In the genomic region with DNA sequence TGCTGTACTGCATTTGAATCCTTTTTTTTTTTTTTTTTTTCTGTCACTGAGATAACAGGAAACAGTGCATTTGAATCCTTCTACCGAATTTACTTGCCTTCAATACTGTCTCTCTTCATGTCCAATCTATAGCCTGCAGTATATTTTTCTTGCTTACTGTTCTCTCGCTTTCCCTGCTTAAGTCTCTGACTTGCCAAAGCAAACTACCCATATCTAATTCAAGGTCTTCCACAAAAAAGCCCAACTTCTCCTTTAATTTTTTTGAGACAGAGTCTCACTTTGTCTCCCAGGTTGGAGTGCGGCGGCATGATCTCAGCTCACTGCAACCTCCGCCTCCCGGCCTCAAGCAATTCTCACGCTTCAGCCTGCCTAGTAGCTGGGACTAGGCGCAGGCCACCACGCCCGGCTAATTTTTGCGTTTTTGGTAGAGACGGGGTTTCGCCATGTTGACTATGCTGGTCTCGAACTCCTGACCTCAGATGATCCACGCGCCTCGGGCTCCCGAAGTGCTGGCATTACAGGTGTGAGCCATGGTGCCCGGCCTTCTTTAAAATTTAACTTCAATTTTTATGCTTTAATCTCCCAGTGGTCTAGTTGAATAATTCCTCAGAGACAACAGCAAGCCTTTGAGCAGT, we compare ENCODE assay signal across 8 cellular contexts. TPM values are rescaled to one million over a fixed set of nuclear protein-coding genes. Genes with fewer than 3 reads are reported as not detected.
A peak's percentile ranks its signal among the peaks of the same experiment; 100 is the strongest.
DNase-seq lines count a peak whose midpoint lies in the region; ATAC-seq and TF ChIP-seq lines count a peak whose summit lies in the region.

No MANE protein-coding gene starts in this region.

- intact Hi-C loops in transverse colon (cut with DNase I; ENCODE audit: low total_unique reads) = no loop called here

- H3K4me1 Mint-ChIP-seq in activated naive CD4-positive, alpha-beta T cell treated with anti-CD3 and anti-CD28 coated beads, Interleukin-2, amount 50 U/mL, for 24 hours = peaks cover 65% of the 10 kb centered on the region

- TF ChIP-seq EP300 in transverse colon (IDR thresholded peaks at IDR 0.05; ENCODE audit: low read depth) = no peak

- H3K9me3 ChIP-seq in transverse colon = no peaks in the 10 kb centered on the region

- H3K9me3 Mint-ChIP-seq in activated naive CD4-positive, alpha-beta T cell treated with anti-CD3 and anti-CD28 coated beads, Interleukin-2, amount 50 U/mL, for 24 hours = no peaks in the 10 kb centered on the region
- H3K9me3 Mint-ChIP-seq in activated naive CD4-positive, alpha-beta T cell treated with anti-CD3 and anti-CD28 coated beads, Interleukin-2, amount 50 U/mL, for 72 hours = no peaks in the 10 kb centered on the region

- ATAC-seq in activated naive CD4-positive, alpha-beta T cell treated with anti-CD3 and anti-CD28 coated beads, Interleukin-2, amount 50 U/mL, for 72 hours = no peak
- no peak for ATAC-seq in GM19328 (IDR thresholded peaks at IDR 0.05; ENCODE audit: unreplicated experiment)
- ATAC-seq in GM21367 (IDR thresholded peaks at IDR 0.05; ENCODE audit: unreplicated experiment) = no peak

- WGBS in transverse colon (ENCODE audit: low coverage in 1 of 2), 2 donors = 33 to 47% methylated on average over 4 to 19 of the region's 19 CpGs

- H3K27me3 ChIP-seq in transverse colon = no peaks in the 10 kb centered on the region

- H3K36me3 Mint-ChIP-seq in activated naive CD4-positive, alpha-beta T cell treated with anti-CD3 and anti-CD28 coated beads, Interleukin-2, amount 50 U/mL, for 24 hours = peaks cover 33% of the 10 kb centered on the region
- peaks cover 41 to 45% of the 10 kb centered on the region in 2 donors for H3K36me3 Mint-ChIP-seq in activated naive CD4-positive, alpha-beta T cell treated with anti-CD3 and anti-CD28 coated beads, Interleukin-2, amount 50 U/mL, for 72 hours

- H3K27me3 Mint-ChIP-seq in activated naive CD4-positive, alpha-beta T cell treated with anti-CD3 and anti-CD28 coated beads, Interleukin-2, amount 50 U/mL, for 24 hours = no peaks in the 10 kb centered on the region

- no peak for TF ChIP-seq POLR2A in transverse colon (IDR thresholded peaks at IDR 0.05)

- TF ChIP-seq CTCF in transverse colon (IDR thresholded peaks at IDR 0.05) = no peak

- in situ Hi-C loops in transverse colon (cut with MboI; ENCODE audit: low pct_ligation_motif_present in 1 of 4, low pct_unique_long_range_greater_than_20kb in 1 of 4, low sequenced_read_pairs in 3 of 4) = no loop called here

- H3K4me1 ChIP-seq in transverse colon = peaks cover 9 to 41% (median 32%) of the 10 kb centered on the region in 4 donors

- H3K4me3 ChIP-seq in transverse colon = peak overlapping the region; percentile 77 to 99 (median 88)

- H3K27ac Mint-ChIP-seq in activated naive CD4-positive, alpha-beta T cell treated with anti-CD3 and anti-CD28 coated beads, Interleukin-2, amount 50 U/mL, for 24 hours = peak overlapping the region; percentile 97
- peak overlapping the region; percentile 92 to 99 for H3K27ac Mint-ChIP-seq in activated naive CD4-positive, alpha-beta T cell treated with anti-CD3 and anti-CD28 coated beads, Interleukin-2, amount 50 U/mL, for 72 hours

- DNase-seq in activated naive CD4-positive, alpha-beta T cell treated with anti-CD3 and anti-CD28 coated beads, Interleukin-2, amount 50 U/mL, for 16 hours = no peak
- no peak for DNase-seq in activated naive CD4-positive, alpha-beta T cell treated with anti-CD3 and anti-CD28 coated beads, Interleukin-2, amount 50 U/mL, for 72 hours (ENCODE audit: low spot score in 2 of 2)
- peak; percentile 43 for DNase-seq in kidney tubule cell (ENCODE audit: low spot score)
- no peak for DNase-seq in transverse colon
- DNase-seq in stimulated activated CD4-positive, alpha-beta T cell treated with anti-CD3 and anti-CD28 coated beads, Interleukin-2, amount 100 ng/mL, for 24 hours = no peak

- peak overlapping the region in 3 of 4 donors; percentile 90 to 97 (median 91) for H3K27ac ChIP-seq in transverse colon

- peak overlapping the region; percentile 100 for H3K4me3 Mint-ChIP-seq in activated naive CD4-positive, alpha-beta T cell treated with anti-CD3 and anti-CD28 coated beads, Interleukin-2, amount 50 U/mL, for 24 hours

- peaks cover 0 to 21% (median 3%) of the 10 kb centered on the region in 4 donors for H3K36me3 ChIP-seq in transverse colon

RNA-seq across cellular contexts. Expression of gene PDCD11, which starts 0.9 kb away (rescaled TPM):
- 10 to 100 TPM; 49.6 to 62.2 TPM for total RNA-seq in activated naive CD4-positive, alpha-beta T cell treated with anti-CD3 and anti-CD28 coated beads, Interleukin-2, amount 50 U/mL, for 72 hours
- total RNA-seq in transverse colon = 10 to 100 TPM; 10.1 to 20.0 (median 13.3) TPM

RNA-seq across cellular contexts. Expression of gene ATP5MK, which starts 1.0 kb away (rescaled TPM):
- 100 to 1,000 TPM; 382 to 465 TPM for total RNA-seq in activated naive CD4-positive, alpha-beta T cell treated with anti-CD3 and anti-CD28 coated beads, Interleukin-2, amount 50 U/mL, for 72 hours
- 100 to 1,000 TPM in 3 of 4 donors, 10 to 100 TPM in 1; 13.7 to 415 (median 216) TPM for total RNA-seq in transverse colon

RNA-seq across cellular contexts. Expression of gene TAF5, which starts 29.5 kb away (rescaled TPM):
- total RNA-seq in activated naive CD4-positive, alpha-beta T cell treated with anti-CD3 and anti-CD28 coated beads, Interleukin-2, amount 50 U/mL, for 72 hours = 10 to 100 TPM in 1 of 2 donors, 1 to 10 TPM in 1; 10.0 to 21.8 TPM
- total RNA-seq in transverse colon = 10 to 100 TPM in 1 of 4 donors, 1 to 10 TPM in 2, under 1 TPM in 1; 1.00 to 22.8 (median 5.9) TPM

RNA-seq across cellular contexts. Expression of gene PCGF6, which starts 46.4 kb away (rescaled TPM):
- 10 to 100 TPM; 13.2 to 15.2 TPM for total RNA-seq in activated naive CD4-positive, alpha-beta T cell treated with anti-CD3 and anti-CD28 coated beads, Interleukin-2, amount 50 U/mL, for 72 hours
- 10 to 100 TPM in 3 of 4 donors, 1 to 10 TPM in 1; 5.9 to 44.5 (median 21.6) TPM for total RNA-seq in transverse colon

RNA-seq across cellular contexts. Expression of gene CALHM2, which starts 54.9 kb away (rescaled TPM):
- 10 to 100 TPM in 1 of 2 donors, 1 to 10 TPM in 1; 9.1 to 13.5 TPM for total RNA-seq in activated naive CD4-positive, alpha-beta T cell treated with anti-CD3 and anti-CD28 coated beads, Interleukin-2, amount 50 U/mL, for 72 hours
- 10 to 100 TPM in 3 of 4 donors, 1 to 10 TPM in 1; 3.2 to 21.1 (median 15.7) TPM for total RNA-seq in transverse colon
